24 cellular contexts compared by ENCODE assay signal in the genomic region with DNA sequence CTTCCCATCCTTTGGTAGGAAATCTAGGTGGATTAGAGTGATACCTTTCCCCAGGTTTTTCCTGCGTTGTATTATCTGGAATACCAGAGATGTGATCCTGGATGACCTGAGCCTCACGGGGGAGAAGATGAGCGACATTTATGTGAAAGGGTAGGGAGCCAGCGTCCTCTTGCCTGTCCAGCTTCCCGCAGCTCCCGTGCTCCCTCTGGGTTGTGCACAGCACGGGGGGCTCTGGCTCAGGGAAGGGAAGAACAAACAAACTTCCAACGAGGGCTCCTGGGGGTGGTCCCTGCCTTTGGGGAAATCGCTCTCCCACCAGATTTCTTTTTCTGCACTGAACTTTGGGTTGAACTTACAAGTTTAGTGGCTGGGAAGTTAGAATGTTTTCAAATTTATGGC.
"Had no signal": no experiment of that assay in that cellular context is flagged by ENCODE, and none has a peak within 500 bp of the region (broad histone marks: within the 10 kb centered on the region; RNA-seq: fewer than 3 reads in every experiment).

No MANE protein-coding gene starts in this region.

- ATAC-seq: heart right ventricle; left cardiac atrium; stimulated activated naive CD8-positive, alpha-beta T cell treated with anti-CD3 and anti-CD28 coated beads, Interleukin-15, Interleukin-2, amounts not matched to agents 100 U/mL and 50 U/mL, for 24 hours had no signal

- FAIRE-seq: endometrium, keratinocyte, small intestine had no signal

- H3K4me1 Mint-ChIP-seq: immature natural killer cell, naive B cell had no signal

- H3K27ac Mint-ChIP-seq: immature natural killer cell, nephron, type B pancreatic cell had no signal

- DNase-seq: effector CD8-positive, alpha-beta T cell; heart right ventricle; immature natural killer cell; left cardiac atrium; left ventricle myocardium inferior; mesendoderm; naive B cell; occipital lobe; psoas muscle; retina; small intestine; stimulated activated CD4-positive, alpha-beta T cell treated with anti-CD3 and anti-CD28 coated beads, Interleukin-2, amount 100 ng/mL, for 48 hours; stimulated activated naive CD8-positive, alpha-beta T cell treated with anti-CD3 and anti-CD28 coated beads, Interleukin-15, Interleukin-2, amounts not matched to agents 100 U/mL and 50 U/mL, for 24 hours; thyroid gland had no signal

- H3K9me3 Mint-ChIP-seq: immature natural killer cell, nephron, type B pancreatic cell had no signal

- H3K9ac ChIP-seq: parathyroid adenoma had no signal

- H3K4me3 ChIP-seq: coronary artery, esophagus muscularis mucosa, gastrocnemius medialis, heart right ventricle, left ventricle myocardium inferior, psoas muscle, suprapubic skin, thyroid gland had no signal

- H3K27ac ChIP-seq: coronary artery, epithelial cell of prostate, esophagus muscularis mucosa, heart right ventricle, left ventricle myocardium inferior, parathyroid adenoma, psoas muscle, suprapubic skin, thyroid gland had no signal

- H3K9me3 ChIP-seq: esophagus muscularis mucosa, gastrocnemius medialis, heart right ventricle, left ventricle myocardium inferior, psoas muscle, suprapubic skin, thyroid gland had no signal

- H3K36me3 ChIP-seq: suprapubic skin, thyroid gland had no signal

- H3K79me2 ChIP-seq: parathyroid adenoma had no signal

- H2AFZ ChIP-seq: parathyroid adenoma had no signal

- H3K4me3 Mint-ChIP-seq: immature natural killer cell, naive B cell, nephron, type B pancreatic cell had no signal

- H3K27me3 ChIP-seq: esophagus muscularis mucosa, gastrocnemius medialis, heart right ventricle, suprapubic skin, thyroid gland had no signal

- H3K4me1 ChIP-seq: left ventricle myocardium inferior, parathyroid adenoma, suprapubic skin had no signal

- H3K36me3 Mint-ChIP-seq: naive B cell had no signal
